In the genomic region with DNA sequence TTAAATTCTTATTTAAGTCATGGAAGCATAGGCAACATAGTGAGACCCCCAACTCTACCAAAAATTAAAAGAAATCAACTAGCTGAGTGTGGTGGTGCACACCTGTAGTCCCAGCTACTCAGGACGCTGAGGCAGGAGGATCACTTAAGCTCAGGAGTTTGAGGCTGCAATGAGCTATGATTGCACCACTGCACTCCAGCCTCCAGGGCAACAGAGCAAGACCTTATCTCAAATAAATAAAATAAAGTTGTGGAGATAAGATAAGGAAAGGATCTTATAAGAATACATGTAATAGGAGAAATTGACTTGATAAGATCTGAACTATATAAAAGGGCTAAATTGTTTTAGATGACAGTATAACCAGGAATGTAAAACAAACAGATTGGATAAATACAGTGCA, we compare ENCODE assay signal across 16 cellular contexts. TPM values are rescaled to one million over a fixed set of nuclear protein-coding genes. Genes with fewer than 3 reads are reported as not detected.
DNase-seq lines count a peak whose midpoint lies in the region; ATAC-seq and TF ChIP-seq lines count a peak whose summit lies in the region.
"Had no signal": no experiment of that assay in that cellular context is flagged by ENCODE, and none has a peak within 500 bp of the region (broad histone marks: within the 10 kb centered on the region; RNA-seq: fewer than 3 reads in every experiment).

No MANE protein-coding gene starts in this region.

- H3K18ac ChIP-seq in trophoblast cell (ENCODE audit: low read length), result no peak overlapping the region

- H3K9ac ChIP-seq in SK-N-SH (no peak overlapping the region), trophoblast cell (ENCODE audit: low read length) (no peak overlapping the region)
- H3K9ac ChIP-seq: parathyroid adenoma had no signal

- no peaks in the 10 kb centered on the region for H3K79me1 ChIP-seq in trophoblast cell (ENCODE audit: low read length)

- no peak overlapping the region for H2BK120ac ChIP-seq in trophoblast cell (ENCODE audit: insufficient read depth, low read length, poor library complexity)

- no peaks in the 10 kb centered on the region for H3K79me2 ChIP-seq in SK-N-SH (ENCODE audit: insufficient read depth)
- no peaks in the 10 kb centered on the region for H3K79me2 ChIP-seq in trophoblast cell (ENCODE audit: control insufficient read depth, insufficient read depth, low read length, poor library complexity)
- H3K79me2 ChIP-seq: parathyroid adenoma had no signal

- H4K12ac ChIP-seq in trophoblast cell (ENCODE audit: low read depth, low read length), result no peak overlapping the region

- H3K27me3 ChIP-seq in SK-N-SH (ENCODE audit: insufficient read depth), result peaks cover 27% of the 10 kb centered on the region
- peaks cover 37% of the 10 kb centered on the region for H3K27me3 ChIP-seq in trophoblast cell (ENCODE audit: insufficient read depth, low read length)
- peaks cover 26% of the 10 kb centered on the region for H3K27me3 ChIP-seq in left ventricle myocardium inferior (ENCODE audit: low read depth)

- ATAC-seq in SK-N-SH treated with all-trans-retinoic acid at 6 μM for 48 hours, result no peak

- H3K9me3 ChIP-seq in SK-N-SH, result no peaks in the 10 kb centered on the region
- peaks cover 3% of the 10 kb centered on the region for H3K9me3 ChIP-seq in trophoblast cell (ENCODE audit: insufficient read depth, low read depth, low read length)
- no peaks in the 10 kb centered on the region for H3K9me3 ChIP-seq in left ventricle myocardium inferior (replicated peaks)

- CTCF ChIA-PET in SK-N-SH (lab: Yijun Ruan, JAX), result interaction anchor here (1.2 to 1.7 kb wide), 4 partner anchors 8 to 293 kb away, joined by 3 to 7 read pairs (median 5); no protein-coding TSS in a partner anchor

- no peaks in the 10 kb centered on the region for H3K9me3 Mint-ChIP-seq in HFFc6
- no peaks in the 10 kb centered on the region for H3K9me3 Mint-ChIP-seq in activated T-helper 2 cell treated with anti-CD3 and anti-CD28 coated beads, Interferon-gamma antibody, Interleukin-2, Interleukin-4, amounts not matched to agents 10 μg/mL and 5 μg/mL and 100 μg/mL, durations not matched to agents 14 hours and 24 hours and 36 hours
- H3K9me3 Mint-ChIP-seq: dendritic cell treated with granulocyte-macrophage colony-stimulating factor and Interleukin-4, amounts not matched to agents 40 ng/mL and 50 ng/mL, for 4 days had no signal

- H3K27ac ChIP-seq in SK-N-SH (ENCODE audit: low read depth in 2 of 2, low read length in 1 of 2) (no peak overlapping the region), trophoblast cell (ENCODE audit: low read depth, low read length) (no peak overlapping the region), left ventricle myocardium inferior (replicated peaks) (no peak overlapping the region)
- H3K27ac ChIP-seq: parathyroid adenoma had no signal

- intact Hi-C loops in activated T-helper 2 cell treated with anti-CD3 and anti-CD28 coated beads, Interferon-gamma antibody, Interleukin-2, Interleukin-4, amounts not matched to agents 10 μg/mL and 5 μg/mL and 100 μg/mL, durations not matched to agents 14 hours and 24 hours and 36 hours (cut with micrococcal nuclease), result loop anchor here (1.0 kb wide), 1 partner anchor 19 kb away; no protein-coding TSS in a partner anchor
- intact Hi-C loops in head of caudate nucleus (cut with DNase I), result no loop called here
- intact Hi-C loops in left ventricle myocardium inferior (cut with micrococcal nuclease), result no loop called here

- H3K14ac ChIP-seq in trophoblast cell (ENCODE audit: low read length), result no peak overlapping the region

- H3K4me3 Mint-ChIP-seq in HFFc6, result no peak overlapping the region
- H3K4me3 Mint-ChIP-seq in activated T-helper 2 cell treated with anti-CD3 and anti-CD28 coated beads, Interferon-gamma antibody, Interleukin-2, Interleukin-4, amounts not matched to agents 10 μg/mL and 5 μg/mL and 100 μg/mL, durations not matched to agents 14 hours and 24 hours and 36 hours (ENCODE audit: low read depth), result peak overlapping the region; percentile 90

- no peak overlapping the region for H4K8ac ChIP-seq in trophoblast cell (ENCODE audit: low read depth, low read length)

- H3K4ac ChIP-seq in trophoblast cell (ENCODE audit: low read depth, low read length), result no peak overlapping the region

- H3K4me3 ChIP-seq in SK-N-SH (ENCODE audit: low read depth in 2 of 2, low read length in 1 of 2), result no peak overlapping the region
- no peak overlapping the region for H3K4me3 ChIP-seq in trophoblast cell (ENCODE audit: low read depth, low read length)
- no peak overlapping the region for H3K4me3 ChIP-seq in left ventricle myocardium inferior
- H3K4me3 ChIP-seq: lung had no signal

- no peak for DNase-seq in SK-N-SH
- DNase-seq in HFFc6, result no peak
- DNase-seq in activated T-helper 2 cell treated with anti-CD3 and anti-CD28 coated beads, Interferon-gamma antibody, Interleukin-2, Interleukin-4, amounts not matched to agents 10 μg/mL and 5 μg/mL and 100 μg/mL, durations not matched to agents 14 hours and 24 hours and 36 hours (ENCODE audit: low spot score), result no peak
- DNase-seq in trophoblast cell, result peak; percentile 61 to 70
- DNase-seq in stimulated activated CD4-positive, alpha-beta T cell treated with anti-CD3 and anti-CD28 coated beads, Interleukin-12 subunit alpha, Interleukin-12 subunit beta, amount 100 ng/mL, for 4 hours, result no peak
- DNase-seq in head of caudate nucleus, result no peak
- DNase-seq in left ventricle myocardium inferior, result no peak
- DNase-seq: HCEC 1CT; NCI-H345; NK-92 treated with Interleukin-12 subunit alpha and Interleukin-12 subunit beta, amount 100 ng/mL, for 24 hours; RPMI8226; stimulated activated CD4-positive, alpha-beta T cell treated with anti-CD3 and anti-CD28 coated beads, Interleukin-4, amount 100 ng/mL, for 1 hour had no signal

- no peak overlapping the region for H3K27ac Mint-ChIP-seq in HFFc6
- peak overlapping the region; percentile 58 for H3K27ac Mint-ChIP-seq in activated T-helper 2 cell treated with anti-CD3 and anti-CD28 coated beads, Interferon-gamma antibody, Interleukin-2, Interleukin-4, amounts not matched to agents 10 μg/mL and 5 μg/mL and 100 μg/mL, durations not matched to agents 14 hours and 24 hours and 36 hours

- H3K4me1 ChIP-seq in SK-N-SH (ENCODE audit: control insufficient read depth in 1 of 2, insufficient read depth in 2 of 2, low read depth in 1 of 2, low read length in 1 of 2), result peaks cover 0 to 25% of the 10 kb centered on the region in 2 experiments; a peak in 2 of 4 replicates
- peaks cover 13 to 14% of the 10 kb centered on the region in 2 experiments for H3K4me1 ChIP-seq in trophoblast cell (ENCODE audit: control insufficient read depth in 1 of 2, insufficient read depth in 2 of 2, low read length in 2 of 2)
- H3K4me1 ChIP-seq in left ventricle myocardium inferior, result peaks cover 33% of the 10 kb centered on the region
- H3K4me1 ChIP-seq: parathyroid adenoma had no signal

- H3K36me3 Mint-ChIP-seq in HFFc6 (ENCODE audit: low read depth), result no peaks in the 10 kb centered on the region
- H3K36me3 Mint-ChIP-seq in activated T-helper 2 cell treated with anti-CD3 and anti-CD28 coated beads, Interferon-gamma antibody, Interleukin-2, Interleukin-4, amounts not matched to agents 10 μg/mL and 5 μg/mL and 100 μg/mL, durations not matched to agents 14 hours and 24 hours and 36 hours (ENCODE audit: low read depth), result peaks cover 16% of the 10 kb centered on the region

- no peak for TF ChIP-seq EP300 in SK-N-SH (IDR thresholded peaks at IDR 0.05; ENCODE audit: borderline replicate concordance in 1 of 2, low read depth in 1 of 2, low read length in 1 of 2)

- peaks cover 22% of the 10 kb centered on the region for H3K4me1 Mint-ChIP-seq in HFFc6 (ENCODE audit: low read depth)
- H3K4me1 Mint-ChIP-seq in activated T-helper 2 cell treated with anti-CD3 and anti-CD28 coated beads, Interferon-gamma antibody, Interleukin-2, Interleukin-4, amounts not matched to agents 10 μg/mL and 5 μg/mL and 100 μg/mL, durations not matched to agents 14 hours and 24 hours and 36 hours (ENCODE audit: low read depth), result peaks cover 57% of the 10 kb centered on the region

- H3K36me3 ChIP-seq in SK-N-SH (replicated peaks in 1 of 2; ENCODE audit: control insufficient read depth in 1 of 2, insufficient read depth in 2 of 2, low read length in 1 of 2), result no peaks in the 10 kb centered on the region
- no peaks in the 10 kb centered on the region for H3K36me3 ChIP-seq in trophoblast cell (ENCODE audit: control insufficient read depth in 1 of 2, insufficient read depth in 2 of 2, low read length in 2 of 2)
- H3K36me3 ChIP-seq in left ventricle myocardium inferior, result no peaks in the 10 kb centered on the region

- POLR2A ChIA-PET in SK-N-SH (lab: Yijun Ruan, JAX), result interaction anchor here (1.8 kb wide), 1 partner anchor 93 kb away, joined by 6 read pairs; a partner anchor contains a TSS

- no peak for TF ChIP-seq CTCF in SK-N-SH (IDR thresholded peaks at IDR 0.05)
- peak; percentile 25; the same call in 1 of the 2 replicates for TF ChIP-seq CTCF in HFFc6 (IDR thresholded peaks at IDR 0.05)
- TF ChIP-seq CTCF in left ventricle myocardium inferior (IDR thresholded peaks at IDR 0.05; ENCODE audit: borderline replicate concordance), result no peak

- WGBS in SK-N-SH (ENCODE audit: low lambda C conversion rate), result 54% methylated on average over 1 of the region's 1 CpG
- no CpG with 5 or more reads among the region's 1 CpG for WGBS in trophoblast cell (ENCODE audit: extremely low coverage, insufficient coverage, insufficient read length)

- peaks cover 9% of the 10 kb centered on the region for H3F3A ChIP-seq in SK-N-SH (replicated peaks; ENCODE audit: insufficient read depth)

- no peak overlapping the region for H2BK5ac ChIP-seq in trophoblast cell (ENCODE audit: low read depth, low read length, poor library complexity)

- H2BK12ac ChIP-seq in trophoblast cell (ENCODE audit: low read length), result no peak overlapping the region

- H3K23ac ChIP-seq in trophoblast cell (ENCODE audit: low read length), result no peak overlapping the region

- no peak overlapping the region for H3K4me2 ChIP-seq in SK-N-SH
- H3K4me2 ChIP-seq in trophoblast cell (ENCODE audit: low read length), result no peak overlapping the region

- H3K9me2 ChIP-seq in SK-N-SH, result no peaks in the 10 kb centered on the region

- no peak overlapping the region for H4K91ac ChIP-seq in trophoblast cell (ENCODE audit: low read depth, low read length)

- H2AK5ac ChIP-seq in trophoblast cell (ENCODE audit: low read length), result no peak overlapping the region

- H2AFZ ChIP-seq in SK-N-SH (ENCODE audit: low read depth) (no peak overlapping the region), trophoblast cell (ENCODE audit: insufficient read depth, low read length, poor library complexity) (no peak overlapping the region)
- H2AFZ ChIP-seq: parathyroid adenoma had no signal

- H3K27me3 Mint-ChIP-seq in HFFc6 (ENCODE audit: insufficient read depth), result peaks cover 18% of the 10 kb centered on the region
- H3K27me3 Mint-ChIP-seq in activated T-helper 2 cell treated with anti-CD3 and anti-CD28 coated beads, Interferon-gamma antibody, Interleukin-2, Interleukin-4, amounts not matched to agents 10 μg/mL and 5 μg/mL and 100 μg/mL, durations not matched to agents 14 hours and 24 hours and 36 hours (ENCODE audit: low read depth), result no peaks in the 10 kb centered on the region

- no peaks in the 10 kb centered on the region for H4K20me1 ChIP-seq in SK-N-SH (ENCODE audit: insufficient read depth)

- TF ChIP-seq RAD21 in SK-N-SH (IDR thresholded peaks at IDR 0.05; ENCODE audit: low read length), result no peak

RNA-seq across cellular contexts. Expression of a gene that starts 2.3 kb away (rescaled TPM):
- 0.76 and 0.86 TPM in 2 replicates for polyA plus RNA-seq in SK-N-SH (2012; rRNA removed)
- 0.50 and 0.68 TPM in 2 replicates for polyA plus RNA-seq in SK-N-SH (2012; cell fraction: cytosol; rRNA removed)
- 2.2 and 2.4 TPM in 2 replicates for polyA plus RNA-seq in SK-N-SH (2012; cell fraction: nucleus; rRNA removed)
- total RNA-seq in HFFc6 (2021; fragmentation: NEBNext Ultra II Directional; extraction: Animal tissue kit (Norgen Biotek cat#: 25700)), result 1 to 10 TPM in 5 of 6 experiments, under 1 TPM in 1; 0.89 to 1.7 (median 1.4) TPM
- total RNA-seq in activated T-helper 2 cell treated with anti-CD3 and anti-CD28 coated beads, Interferon-gamma antibody, Interleukin-2, Interleukin-4, amounts not matched to agents 10 μg/mL and 5 μg/mL and 100 μg/mL, durations not matched to agents 14 hours and 24 hours and 36 hours, result 246 and 249 TPM in 2 replicates
- 1.3 and 1.6 TPM in 2 replicates for polyA plus RNA-seq in trophoblast cell (2013)
- total RNA-seq in left ventricle myocardium inferior, result 1.8 TPM

Comparison
In these comparisons a context has a peak if more than half of its experiments do, and no peak if none do; other contexts are left out.
1. DNase-seq: peak in trophoblast cell (2 of 2); none in SK-N-SH (single experiment), HFFc6 (single experiment), activated T-helper 2 cell treated with anti-CD3 and anti-CD28 coated beads, Interferon-gamma antibody, Interleukin-2, Interleukin-4, amounts not matched to agents 10 μg/mL and 5 μg/mL and 100 μg/mL, durations not matched to agents 14 hours and 24 hours and 36 hours (single experiment), stimulated activated CD4-positive, alpha-beta T cell treated with anti-CD3 and anti-CD28 coated beads, Interleukin-12 subunit alpha, Interleukin-12 subunit beta, amount 100 ng/mL, for 4 hours (single experiment), head of caudate nucleus (0 of 42) and left ventricle myocardium inferior (single experiment).
2. RNA of a gene that starts 2.3 kb away (total RNA-seq): 246 to 249 TPM in activated T-helper 2 cell treated with anti-CD3 and anti-CD28 coated beads, Interferon-gamma antibody, Interleukin-2, Interleukin-4, amounts not matched to agents 10 μg/mL and 5 μg/mL and 100 μg/mL, durations not matched to agents 14 hours and 24 hours and 36 hours; 1.8 TPM in left ventricle myocardium inferior (single experiment) and 0.89 to 1.7 TPM in HFFc6; every median in the first group is over 10 times any median in the second.